22 cellular contexts compared by ENCODE assay signal in genomic region chr1:3852091-3852490, GRCh38. TPM values are rescaled to one million over a fixed set of nuclear protein-coding genes. Genes with fewer than 3 reads are reported as not detected.
DNase-seq lines count a peak whose midpoint lies in the region; ATAC-seq and TF ChIP-seq lines count a peak whose summit lies in the region.
"Had no signal": no experiment of that assay in that cellular context is flagged by ENCODE, and none has a peak within 500 bp of the region (broad histone marks: within the 10 kb centered on the region; RNA-seq: fewer than 3 reads in every experiment).

No MANE protein-coding gene starts in this region.

- peaks cover 13% of the 10 kb centered on the region for H3K4me1 ChIP-seq in lower lobe of right lung
- H3K4me1 ChIP-seq: BE2C had no signal

- H3K4me3 ChIP-seq in WERI-Rb-1 (ENCODE audit: low read depth, low read length) = no peak overlapping the region
- H3K4me3 ChIP-seq in lower lobe of right lung = no peak overlapping the region
- H3K4me3 ChIP-seq: BLaER1, GM12878 had no signal

- H3K9me3 ChIP-seq in WERI-Rb-1 (ENCODE audit: severe bottlenecking) = no peaks in the 10 kb centered on the region
- no peaks in the 10 kb centered on the region for H3K9me3 ChIP-seq in lower lobe of right lung
- H3K9me3 ChIP-seq: BE2C, BLaER1 had no signal

- intact Hi-C loops in lower lobe of right lung (cut with DNase I) = no loop called here

- H3K36me3 ChIP-seq in WERI-Rb-1 = peaks cover 29% of the 10 kb centered on the region
- peaks cover 50% of the 10 kb centered on the region for H3K36me3 ChIP-seq in lower lobe of right lung
- H3K36me3 ChIP-seq: BE2C had no signal

- TF ChIP-seq CTCF in WERI-Rb-1 (IDR thresholded peaks at IDR 0.05; ENCODE audit: low read depth, low read length) (no peak), lower lobe of right lung (IDR thresholded peaks at IDR 0.05) (no peak)

- H3K27me3 ChIP-seq in WERI-Rb-1 (ENCODE audit: insufficient read depth, low read depth, severe bottlenecking) = no peaks in the 10 kb centered on the region
- no peaks in the 10 kb centered on the region for H3K27me3 ChIP-seq in lower lobe of right lung (ENCODE audit: low read depth)
- H3K27me3 ChIP-seq: BE2C, BLaER1 had no signal

- ATAC-seq in lower lobe of right lung = no peak
- no peak for ATAC-seq in HG03469 (IDR thresholded peaks at IDR 0.05; ENCODE audit: unreplicated experiment)
- no peak for ATAC-seq in GM21786 (IDR thresholded peaks at IDR 0.05; ENCODE audit: unreplicated experiment)
- ATAC-seq in left lobe of liver = no peak
- ATAC-seq: GM12878 had no signal

- H3K27ac ChIP-seq in WERI-Rb-1 (no peak overlapping the region), lower lobe of right lung (no peak overlapping the region)
- H3K27ac ChIP-seq: BLaER1 had no signal

- DNase-seq in WERI-Rb-1 (peak; percentile 26), lower lobe of right lung (peak; percentile 30), left lobe of liver (ENCODE audit: low spot score) (no peak)
- DNase-seq: 8988T; ACHN; BE2C; C1 segment of cervical spinal cord; CD4-positive, alpha-beta memory T cell; CD4-positive, CD25-positive, alpha-beta regulatory T cell; CD8-positive, alpha-beta memory T cell; COR-L47; DMS 273 treated with DMSO at 0.1 percent for 48 hours; DMS153; DMS53; DMS79; DND-41; EL; GDM1 had no signal

RNA-seq across cellular contexts. Expression of gene CEP104, which starts 4.9 kb away (rescaled TPM):
- total RNA-seq in lower lobe of right lung (53.9 TPM), left lobe of liver (27.5 TPM)

RNA-seq across cellular contexts. Expression of gene DFFB, which starts 5.2 kb away (rescaled TPM):
- total RNA-seq in lower lobe of right lung (10.6 TPM), left lobe of liver (3.1 TPM)

RNA-seq across cellular contexts. Expression of gene C1orf174, which starts 48.0 kb away (rescaled TPM):
- total RNA-seq in lower lobe of right lung = 19.8 TPM
- 11.0 TPM for total RNA-seq in left lobe of liver

RNA-seq across cellular contexts. Expression of gene LRRC47, which starts 55.8 kb away (rescaled TPM):
- total RNA-seq in lower lobe of right lung = 34.4 TPM
- total RNA-seq in left lobe of liver = 27.5 TPM
